In the genomic region with DNA sequence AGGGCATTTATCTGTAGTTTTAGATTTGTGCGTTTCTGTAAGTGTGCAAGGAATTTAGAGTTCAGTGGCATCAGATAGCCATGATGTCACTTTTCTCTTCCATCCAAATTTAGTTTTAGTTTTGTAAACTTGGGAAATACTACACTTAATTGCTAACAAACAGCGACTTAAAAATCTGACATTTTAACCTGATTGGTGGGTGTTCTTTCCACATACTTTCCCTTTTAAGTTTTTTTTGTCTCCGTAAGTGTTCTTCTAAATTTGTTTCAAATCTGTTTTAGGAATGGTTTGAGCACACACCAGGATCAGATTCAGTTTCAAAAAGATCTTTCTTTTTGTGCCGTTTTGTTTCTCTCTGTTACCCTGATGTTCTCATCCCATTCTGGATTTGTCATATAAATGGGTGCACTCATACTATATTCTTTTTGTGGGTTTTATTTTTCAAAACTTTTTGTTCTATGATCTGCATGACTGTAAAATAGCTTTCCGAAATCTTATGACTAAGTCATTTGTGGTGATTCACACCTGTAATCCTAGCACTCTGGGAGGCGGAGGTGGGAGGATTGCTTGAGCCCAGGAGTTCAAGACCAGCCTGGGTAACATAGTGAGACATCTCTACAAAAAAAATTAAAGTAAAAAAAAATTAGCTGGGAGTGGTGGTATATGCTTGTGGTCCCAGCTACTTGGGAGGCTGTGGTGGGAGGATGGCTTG, we compare ENCODE assay signal across 12 cellular contexts. TPM values are rescaled to one million over a fixed set of nuclear protein-coding genes. Genes with fewer than 3 reads are reported as not detected.
DNase-seq lines count a peak whose midpoint lies in the region; ATAC-seq and TF ChIP-seq lines count a peak whose summit lies in the region.
"Had no signal": no experiment of that assay in that cellular context is flagged by ENCODE, and none has a peak within 500 bp of the region (broad histone marks: within the 10 kb centered on the region; RNA-seq: fewer than 3 reads in every experiment).

No MANE protein-coding gene starts in this region.

- no peak for TF ChIP-seq CTCF in activated CD8-positive, alpha-beta T cell treated with anti-CD3 and anti-CD28 coated beads for 36 hours (IDR thresholded peaks at IDR 0.05)
- TF ChIP-seq CTCF in H9 (conservative IDR thresholded peaks at IDR 0.05), result no peak

- no peak overlapping the region for H3K14ac ChIP-seq in H9 (ENCODE audit: insufficient read depth, low read length)

- H3K23ac ChIP-seq in H9 (ENCODE audit: insufficient read length, low read depth, low read length), result no peak overlapping the region

- no peak overlapping the region for H3K18ac ChIP-seq in H9 (ENCODE audit: insufficient read length, low read depth, low read length)

- H2BK120ac ChIP-seq in H9 (ENCODE audit: low read depth, low read length, poor library complexity, severe bottlenecking), result no peak overlapping the region

- H3K79me2 ChIP-seq in H9 (ENCODE audit: insufficient read depth, low read length), result no peaks in the 10 kb centered on the region

- H3K9me3 Mint-ChIP-seq in activated CD8-positive, alpha-beta T cell treated with anti-CD3 and anti-CD28 coated beads for 36 hours, result no peaks in the 10 kb centered on the region
- no peaks in the 10 kb centered on the region for H3K9me3 Mint-ChIP-seq in activated CD8-positive, alpha-beta T cell treated with anti-CD3 and anti-CD28 coated beads, Interleukin-2, amount 10 ng/mL, durations not matched to agents 7 days and 5 days (ENCODE audit: insufficient read depth)
- no peaks in the 10 kb centered on the region for H3K9me3 Mint-ChIP-seq in activated CD4-positive, alpha-beta memory T cell treated with anti-CD3 and anti-CD28 coated beads for 36 hours
- H3K9me3 Mint-ChIP-seq in stimulated activated naive CD8-positive, alpha-beta T cell treated with anti-CD3 and anti-CD28 coated beads, Interleukin-15, Interleukin-2, amounts not matched to agents 100 ng/mL and 50 ng/mL, for 24 hours, result no peaks in the 10 kb centered on the region
- H3K9me3 Mint-ChIP-seq in H9, result no peaks in the 10 kb centered on the region
- H3K9me3 Mint-ChIP-seq: brain, type B pancreatic cell had no signal

- no peaks in the 10 kb centered on the region for H3K27me3 Mint-ChIP-seq in activated CD8-positive, alpha-beta T cell treated with anti-CD3 and anti-CD28 coated beads for 36 hours
- H3K27me3 Mint-ChIP-seq in activated CD8-positive, alpha-beta T cell treated with anti-CD3 and anti-CD28 coated beads, Interleukin-2, amount 10 ng/mL, durations not matched to agents 7 days and 5 days (ENCODE audit: low read depth), result no peaks in the 10 kb centered on the region
- H3K27me3 Mint-ChIP-seq in activated CD4-positive, alpha-beta memory T cell treated with anti-CD3 and anti-CD28 coated beads for 36 hours, result no peaks in the 10 kb centered on the region
- no peaks in the 10 kb centered on the region for H3K27me3 Mint-ChIP-seq in stimulated activated naive CD8-positive, alpha-beta T cell treated with anti-CD3 and anti-CD28 coated beads, Interleukin-15, Interleukin-2, amounts not matched to agents 100 ng/mL and 50 ng/mL, for 24 hours
- H3K27me3 Mint-ChIP-seq in H9 (ENCODE audit: low read depth), result no peaks in the 10 kb centered on the region
- H3K27me3 Mint-ChIP-seq: brain, type B pancreatic cell had no signal

- no peak overlapping the region for H2AK5ac ChIP-seq in H9 (ENCODE audit: insufficient read length, low read length)

- H2BK5ac ChIP-seq in H9 (ENCODE audit: insufficient read length, low read length), result no peak overlapping the region

- H3K4me1 ChIP-seq in H9 (ENCODE audit: insufficient read depth, low read length), result no peaks in the 10 kb centered on the region; the same call in 1 of the 2 replicates

- no peaks in the 10 kb centered on the region for H3K27me3 ChIP-seq in H9 (ENCODE audit: insufficient read depth, low read length)

- WGBS in H9 (ENCODE audit: extremely low coverage, insufficient read length, low lambda C conversion rate), result no CpG with 5 or more reads among the region's 6 CpGs

- POLR2A ChIA-PET in activated CD8-positive, alpha-beta T cell treated with anti-CD3 and anti-CD28 coated beads for 36 hours (lab: Charles Lee), result interaction anchor here (0.6 kb wide), 2 partner anchors 26 to 890 kb away, joined by 3 to 5 read pairs; no protein-coding TSS in a partner anchor
- POLR2A ChIA-PET in activated CD8-positive, alpha-beta T cell treated with anti-CD3 and anti-CD28 coated beads, Interleukin-2, amount 10 ng/mL, durations not matched to agents 7 days and 5 days (lab: Charles Lee), result no interaction called here
- POLR2A ChIA-PET in activated CD4-positive, alpha-beta memory T cell treated with anti-CD3 and anti-CD28 coated beads for 36 hours (lab: Charles Lee), result interaction anchor here (0.6 to 1.5 kb wide), 4 partner anchors 19 to 279 kb away, joined by 3 to 8 read pairs (median 3); partner anchors contain the start of genes FBXO34 and MAPK1IP1L

- peak; percentile 65 for DNase-seq in activated CD8-positive, alpha-beta T cell treated with anti-CD3 and anti-CD28 coated beads for 36 hours
- no peak for DNase-seq in activated CD8-positive, alpha-beta T cell treated with anti-CD3 and anti-CD28 coated beads, Interleukin-2, amount 10 ng/mL, durations not matched to agents 7 days and 5 days
- DNase-seq in activated CD4-positive, alpha-beta memory T cell treated with anti-CD3 and anti-CD28 coated beads for 36 hours, result peak; percentile 79
- DNase-seq in fibroblast of peridontal ligament (ENCODE audit: extremely low read depth) (peak; percentile 62), superior temporal gyrus (ENCODE audit: extremely low spot score) (no peak), amygdala (lab: John Stamatoyannopoulos, UW) (no peak), H9 (no peak)
- DNase-seq: Right ventricle myocardium superior, WERI-Rb-1 had no signal

- no peaks in the 10 kb centered on the region for H3K9me3 ChIP-seq in H9 (ENCODE audit: control insufficient read depth, low read depth, low read length)

- peaks cover 82% of the 10 kb centered on the region for H3K4me1 Mint-ChIP-seq in activated CD8-positive, alpha-beta T cell treated with anti-CD3 and anti-CD28 coated beads for 36 hours (ENCODE audit: low read depth)
- H3K4me1 Mint-ChIP-seq in activated CD8-positive, alpha-beta T cell treated with anti-CD3 and anti-CD28 coated beads, Interleukin-2, amount 10 ng/mL, durations not matched to agents 7 days and 5 days (ENCODE audit: low read depth), result peaks cover 50% of the 10 kb centered on the region
- peaks cover 84% of the 10 kb centered on the region for H3K4me1 Mint-ChIP-seq in activated CD4-positive, alpha-beta memory T cell treated with anti-CD3 and anti-CD28 coated beads for 36 hours (ENCODE audit: low read depth)
- peaks cover 87% of the 10 kb centered on the region for H3K4me1 Mint-ChIP-seq in stimulated activated naive CD8-positive, alpha-beta T cell treated with anti-CD3 and anti-CD28 coated beads, Interleukin-15, Interleukin-2, amounts not matched to agents 100 ng/mL and 50 ng/mL, for 24 hours (ENCODE audit: low read depth)
- H3K4me1 Mint-ChIP-seq in H9, result peaks cover 14 to 27% of the 10 kb centered on the region in 2 experiments

- H4K5ac ChIP-seq in H9 (ENCODE audit: insufficient read length, low read depth, low read length), result no peak overlapping the region

- peaks cover 13% of the 10 kb centered on the region for H3K36me3 Mint-ChIP-seq in activated CD8-positive, alpha-beta T cell treated with anti-CD3 and anti-CD28 coated beads for 36 hours (ENCODE audit: low read depth)
- H3K36me3 Mint-ChIP-seq in activated CD8-positive, alpha-beta T cell treated with anti-CD3 and anti-CD28 coated beads, Interleukin-2, amount 10 ng/mL, durations not matched to agents 7 days and 5 days (ENCODE audit: low read depth), result peaks cover 3% of the 10 kb centered on the region
- peaks cover 3% of the 10 kb centered on the region for H3K36me3 Mint-ChIP-seq in activated CD4-positive, alpha-beta memory T cell treated with anti-CD3 and anti-CD28 coated beads for 36 hours
- H3K36me3 Mint-ChIP-seq in stimulated activated naive CD8-positive, alpha-beta T cell treated with anti-CD3 and anti-CD28 coated beads, Interleukin-15, Interleukin-2, amounts not matched to agents 100 ng/mL and 50 ng/mL, for 24 hours (ENCODE audit: low read depth), result peaks cover 16% of the 10 kb centered on the region
- no peaks in the 10 kb centered on the region for H3K36me3 Mint-ChIP-seq in H9 (ENCODE audit: insufficient read depth in 1 of 3, low read depth in 3 of 3)

- H3K4me3 Mint-ChIP-seq in activated CD8-positive, alpha-beta T cell treated with anti-CD3 and anti-CD28 coated beads for 36 hours, result no peak overlapping the region
- H3K4me3 Mint-ChIP-seq in activated CD8-positive, alpha-beta T cell treated with anti-CD3 and anti-CD28 coated beads, Interleukin-2, amount 10 ng/mL, durations not matched to agents 7 days and 5 days, result no peak overlapping the region
- peak overlapping the region; percentile 52 for H3K4me3 Mint-ChIP-seq in activated CD4-positive, alpha-beta memory T cell treated with anti-CD3 and anti-CD28 coated beads for 36 hours
- H3K4me3 Mint-ChIP-seq in stimulated activated naive CD8-positive, alpha-beta T cell treated with anti-CD3 and anti-CD28 coated beads, Interleukin-15, Interleukin-2, amounts not matched to agents 100 ng/mL and 50 ng/mL, for 24 hours, result peak overlapping the region; percentile 46
- H3K4me3 Mint-ChIP-seq in H9, result no peak overlapping the region
- H3K4me3 Mint-ChIP-seq: brain, type B pancreatic cell had no signal

- H3T11ph ChIP-seq in H9 (ENCODE audit: low read length), result no peak overlapping the region

- H3K9ac ChIP-seq in H9 (ENCODE audit: extremely low read depth, insufficient read length, low read length), result no peak overlapping the region

- no peak overlapping the region for H4K8ac ChIP-seq in H9 (replicated peaks; ENCODE audit: insufficient read length, low read depth, low read length)

- H3K4ac ChIP-seq in H9 (ENCODE audit: low read depth, low read length), result no peak overlapping the region

- H3K56ac ChIP-seq in H9 (ENCODE audit: insufficient read length, low read depth, low read length), result no peak overlapping the region

- no peak overlapping the region for H2BK15ac ChIP-seq in H9 (ENCODE audit: low read depth, low read length)

- H4K91ac ChIP-seq in H9 (ENCODE audit: insufficient read length, low read depth, low read length), result no peak overlapping the region

- peaks cover 6% of the 10 kb centered on the region for H3K79me1 ChIP-seq in H9 (ENCODE audit: insufficient read depth, low read depth, low read length, poor library complexity, severe bottlenecking)

- H3K23me2 ChIP-seq in H9 (ENCODE audit: insufficient read length, low read depth, low read length, poor library complexity, severe bottlenecking), result no peaks in the 10 kb centered on the region

- ATAC-seq in activated CD8-positive, alpha-beta T cell treated with anti-CD3 and anti-CD28 coated beads for 36 hours, result peak; percentile 29
- no peak for ATAC-seq in activated CD8-positive, alpha-beta T cell treated with anti-CD3 and anti-CD28 coated beads, Interleukin-2, amount 10 ng/mL, durations not matched to agents 7 days and 5 days

- peak overlapping the region; percentile 83 for H3K27ac Mint-ChIP-seq in activated CD8-positive, alpha-beta T cell treated with anti-CD3 and anti-CD28 coated beads for 36 hours
- H3K27ac Mint-ChIP-seq in activated CD8-positive, alpha-beta T cell treated with anti-CD3 and anti-CD28 coated beads, Interleukin-2, amount 10 ng/mL, durations not matched to agents 7 days and 5 days, result no peak overlapping the region
- peak overlapping the region; percentile 81 for H3K27ac Mint-ChIP-seq in activated CD4-positive, alpha-beta memory T cell treated with anti-CD3 and anti-CD28 coated beads for 36 hours
- H3K27ac Mint-ChIP-seq in stimulated activated naive CD8-positive, alpha-beta T cell treated with anti-CD3 and anti-CD28 coated beads, Interleukin-15, Interleukin-2, amounts not matched to agents 100 ng/mL and 50 ng/mL, for 24 hours, result peak overlapping the region; percentile 83
- H3K27ac Mint-ChIP-seq in H9, result peak overlapping the region in 1 of 3 experiments; percentile 76; a peak in 2 of 7 replicates
- H3K27ac Mint-ChIP-seq: type B pancreatic cell had no signal

- no peak overlapping the region for H2BK20ac ChIP-seq in H9 (ENCODE audit: low read depth, low read length, poor library complexity, severe bottlenecking)

- intact Hi-C loops in activated CD8-positive, alpha-beta T cell treated with anti-CD3 and anti-CD28 coated beads for 36 hours (cut with micrococcal nuclease), result loop anchor here (5.0 kb wide), 2 partner anchors 42 to 58 kb away; partner anchors contain the start of gene FBXO34
- intact Hi-C loops in activated CD4-positive, alpha-beta memory T cell treated with anti-CD3 and anti-CD28 coated beads for 36 hours (cut with micrococcal nuclease), result loop anchor here (1.0 to 10.0 kb wide), 8 partner anchors 9 to 785 kb away; partner anchors contain the start of genes KTN1 and PELI2

- H2AFZ ChIP-seq in H9 (ENCODE audit: low read length), result no peak overlapping the region

- H4K20me1 ChIP-seq in H9 (ENCODE audit: control insufficient read depth, insufficient read depth, insufficient read length), result no peaks in the 10 kb centered on the region

- H2BK12ac ChIP-seq in H9 (ENCODE audit: insufficient read length, low read depth, low read length), result no peak overlapping the region

- CTCF ChIA-PET in activated CD8-positive, alpha-beta T cell treated with anti-CD3 and anti-CD28 coated beads for 36 hours (lab: Charles Lee), result interaction anchor here (0.9 to 3.1 kb wide), 3 partner anchors 25 to 84 kb away, joined by 3 to 10 read pairs (median 4); no protein-coding TSS in a partner anchor
- CTCF ChIA-PET in activated CD8-positive, alpha-beta T cell treated with anti-CD3 and anti-CD28 coated beads, Interleukin-2, amount 10 ng/mL, durations not matched to agents 7 days and 5 days (lab: Charles Lee), result interaction anchor here (0.6 to 1.6 kb wide), 4 partner anchors 11 to 60 kb away, joined by 3 to 5 read pairs (median 4); no protein-coding TSS in a partner anchor
- CTCF ChIA-PET in activated CD4-positive, alpha-beta memory T cell treated with anti-CD3 and anti-CD28 coated beads for 36 hours (lab: Charles Lee), result interaction anchor here (0.8 to 4.9 kb wide), 4 partner anchors 25 to 59 kb away, joined by 3 to 49 read pairs (median 3); partner anchors contain the start of gene FBXO34

- H3K27ac ChIP-seq in H9 (ENCODE audit: insufficient read length, low read depth, low read length), result no peak overlapping the region
- H3K27ac ChIP-seq: WERI-Rb-1 had no signal

- H3K4me2 ChIP-seq in H9 (ENCODE audit: insufficient read depth, insufficient read length, low read length), result no peak overlapping the region

RNA-seq across cellular contexts. Expression of gene FBXO34, which starts 58.9 kb away (rescaled TPM):
- total RNA-seq in activated CD8-positive, alpha-beta T cell treated with anti-CD3 and anti-CD28 coated beads for 36 hours, result 10 to 100 TPM; 17.7 to 20.0 TPM
- total RNA-seq in activated CD8-positive, alpha-beta T cell treated with anti-CD3 and anti-CD28 coated beads, Interleukin-2, amount 10 ng/mL, durations not matched to agents 7 days and 5 days, result 10 to 100 TPM; 17.4 to 18.3 TPM
- 10 to 100 TPM; 19.8 to 22.0 TPM for total RNA-seq in activated CD4-positive, alpha-beta memory T cell treated with anti-CD3 and anti-CD28 coated beads for 36 hours
- total RNA-seq in H9 (2021), result 11.7 and 12.0 TPM in 2 replicates

Comparison
In these comparisons a context has a peak if more than half of its experiments do, and no peak if none do; other contexts are left out.
1. DNase-seq: peak in activated CD8-positive, alpha-beta T cell treated with anti-CD3 and anti-CD28 coated beads for 36 hours (single experiment), activated CD4-positive, alpha-beta memory T cell treated with anti-CD3 and anti-CD28 coated beads for 36 hours (single experiment) and fibroblast of peridontal ligament (single experiment); none in activated CD8-positive, alpha-beta T cell treated with anti-CD3 and anti-CD28 coated beads, Interleukin-2, amount 10 ng/mL, durations not matched to agents 7 days and 5 days (single experiment), superior temporal gyrus (single experiment), amygdala (0 of 56) and H9 (single experiment).
2. H3K4me3 Mint-ChIP-seq: peak in activated CD4-positive, alpha-beta memory T cell treated with anti-CD3 and anti-CD28 coated beads for 36 hours (single experiment) and stimulated activated naive CD8-positive, alpha-beta T cell treated with anti-CD3 and anti-CD28 coated beads, Interleukin-15, Interleukin-2, amounts not matched to agents 100 ng/mL and 50 ng/mL, for 24 hours (single experiment); none in activated CD8-positive, alpha-beta T cell treated with anti-CD3 and anti-CD28 coated beads for 36 hours (single experiment), activated CD8-positive, alpha-beta T cell treated with anti-CD3 and anti-CD28 coated beads, Interleukin-2, amount 10 ng/mL, durations not matched to agents 7 days and 5 days (single experiment) and H9 (0 of 2).